ENCODE assay signal across 8 cellular contexts in the genomic region with DNA sequence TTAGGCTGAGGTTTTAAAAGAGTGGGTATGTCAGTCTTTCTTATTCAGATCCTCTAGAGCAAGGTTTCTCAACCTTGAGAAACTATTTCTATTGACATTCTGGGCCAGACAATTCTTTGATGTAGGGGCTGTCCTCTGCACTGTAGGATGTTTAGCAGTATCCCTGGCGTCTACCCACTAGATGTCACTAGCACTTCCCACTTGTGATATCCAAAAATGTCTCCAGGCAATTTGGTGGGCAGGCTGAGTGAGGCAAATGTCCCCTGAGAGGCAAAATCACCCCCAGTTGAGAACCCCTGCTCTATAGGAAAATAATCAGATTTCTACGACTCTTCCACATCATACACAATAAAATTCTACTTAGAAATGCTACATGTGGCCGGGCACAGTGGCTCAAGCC. TPM values are rescaled to one million over a fixed set of nuclear protein-coding genes. Genes with fewer than 3 reads are reported as not detected.
A peak's percentile ranks its signal among the peaks of the same experiment; 100 is the strongest.
DNase-seq lines count a peak whose midpoint lies in the region; ATAC-seq, FAIRE-seq and TF ChIP-seq lines count a peak whose summit lies in the region.
"Had no signal": no experiment of that assay in that cellular context is flagged by ENCODE, and none has a peak within 500 bp of the region (broad histone marks: within the 10 kb centered on the region; RNA-seq: fewer than 3 reads in every experiment).

No MANE protein-coding gene starts in this region.

- FAIRE-seq in H1 (lab: Jason Lieb, UNC), result no peak

- H3K4me1 ChIP-seq in OCI-LY7 (ENCODE audit: insufficient read depth, low read length, poor library complexity, severe bottlenecking) (peaks cover 42% of the 10 kb centered on the region), H1 (replicated peaks in 1 of 4; ENCODE audit: control insufficient read depth in 3 of 4, insufficient read depth in 4 of 4, low read length in 3 of 4) (peaks cover 0 to 8% (median 2%) of the 10 kb centered on the region in 4 experiments; a peak in 3 of 7 replicates), transverse colon (peaks cover 5 to 37% (median 13%) of the 10 kb centered on the region in 4 donors)
- H3K4me1 ChIP-seq: parathyroid adenoma had no signal

- 68% methylated on average over 3 of the region's 3 CpGs; no CpG with 5 or more reads in 1 of the 2 experiments for WGBS in H1 (ENCODE audit: extremely low coverage in 1 of 2, insufficient coverage in 1 of 2, insufficient read length in 1 of 2, insufficient replicate concordance in 2 of 2, low coverage in 1 of 2, low lambda C conversion rate in 2 of 2, missing lambda C conversion rate in 1 of 2), 2 experiments
- WGBS in transverse colon (ENCODE audit: low coverage in 1 of 2), 2 donors, result 44 to 51% methylated on average over 2 to 3 of the region's 3 CpGs

- H3K56ac ChIP-seq in H1 (replicated peaks; ENCODE audit: insufficient read length, low read depth, low read length), result no peak overlapping the region

- peaks cover 50% of the 10 kb centered on the region for H3K36me3 ChIP-seq in OCI-LY7 (ENCODE audit: insufficient read depth, low read length)
- peaks cover 0 to 14% (median 5%) of the 10 kb centered on the region in 4 experiments; a peak in 6 of 8 replicates for H3K36me3 ChIP-seq in H1 (ENCODE audit: control insufficient read depth in 2 of 4, insufficient read depth in 4 of 4, low read length in 3 of 4)
- peaks cover 0 to 11% (median 0%) of the 10 kb centered on the region in 4 donors for H3K36me3 ChIP-seq in transverse colon

- peaks cover 4% of the 10 kb centered on the region; the same call in 1 of the 2 replicates for H4K20me1 ChIP-seq in OCI-LY7 (ENCODE audit: insufficient read depth, low read length)
- no peaks in the 10 kb centered on the region for H4K20me1 ChIP-seq in H1 (replicated peaks in 1 of 2; ENCODE audit: control insufficient read depth in 1 of 2, insufficient read depth in 2 of 2, low read length in 2 of 2)

- no peak overlapping the region for H2BK20ac ChIP-seq in H1 (ENCODE audit: low read length)

- no peak overlapping the region for H2BK15ac ChIP-seq in H1 (ENCODE audit: low read length)

- POLR2A ChIA-PET in OCI-LY7 (lab: Charles Lee) (interaction anchor here (0.7 to 1.3 kb wide), 3 partner anchors 8 to 229 kb away, joined by 3 to 8 read pairs (median 5); a partner anchor contains a TSS), H1 (lab: Charles Lee; ENCODE audit: partially characterized antibody) (interaction anchor here (1.4 kb wide), 1 partner anchor 7 kb away, joined by 4 read pairs; a partner anchor contains a TSS)

- H3K4me3 Mint-ChIP-seq in stimulated activated naive CD8-positive, alpha-beta T cell treated with anti-CD3 and anti-CD28 coated beads, Interleukin-15, amount 100 ng/mL, for 72 hours, result peak overlapping the region; percentile 45 to 48

- H3K9ac ChIP-seq in H1 (replicated peaks in 1 of 4; ENCODE audit: extremely low read depth in 1 of 4, low read depth in 3 of 4, low read length in 3 of 4), result no peak overlapping the region
- H3K9ac ChIP-seq: parathyroid adenoma had no signal

- TF ChIP-seq EP300 in H1 (IDR thresholded peaks at IDR 0.05; ENCODE audit: borderline replicate concordance in 1 of 2, low read depth in 2 of 2, low read length in 2 of 2) (no peak), transverse colon (IDR thresholded peaks at IDR 0.05; ENCODE audit: low read depth) (no peak)

- H2BK5ac ChIP-seq in H1 (ENCODE audit: low read depth, low read length), result no peak overlapping the region

- no TSS peak for BruUV-seq in OCI-LY7 (replicated peaks; lab: Mats Ljungman, UMichigan)

- peak overlapping the region; percentile 39 for H3K4me2 ChIP-seq in OCI-LY7 (ENCODE audit: low read length)
- H3K4me2 ChIP-seq in H1 (ENCODE audit: insufficient read depth in 1 of 2, low read depth in 2 of 2, low read length in 2 of 2), result no peak overlapping the region

- H3K27ac ChIP-seq in OCI-LY7 (ENCODE audit: low read depth, low read length, poor library complexity, severe bottlenecking) (no peak overlapping the region), H1 (ENCODE audit: low read depth, low read length) (no peak overlapping the region), transverse colon (no peak overlapping the region)
- H3K27ac ChIP-seq: parathyroid adenoma had no signal

- TF ChIP-seq RAD21 in H1 (IDR thresholded peaks at IDR 0.05 in 1 of 2, conservative IDR thresholded peaks at IDR 0.05 in 1 of 2; ENCODE audit: low read depth in 2 of 2, low read length in 2 of 2), result peak; percentile 46 to 58

- H3K9me3 ChIP-seq in OCI-LY7 (ENCODE audit: low read length) (no peaks in the 10 kb centered on the region), H1 (ENCODE audit: insufficient read depth in 2 of 2, low read depth in 1 of 2, low read length in 1 of 2) (no peaks in the 10 kb centered on the region), transverse colon (no peaks in the 10 kb centered on the region)

- H3K27me3 Mint-ChIP-seq in stimulated activated naive CD8-positive, alpha-beta T cell treated with anti-CD3 and anti-CD28 coated beads, Interleukin-15, amount 100 ng/mL, for 72 hours, result no peaks in the 10 kb centered on the region

- intact Hi-C loops in OCI-LY7 (cut with micrococcal nuclease; ENCODE audit: unreplicated experiment), result no loop called here
- intact Hi-C loops in transverse colon (cut with DNase I; ENCODE audit: low total_unique reads), result loop anchor here (10.0 kb wide), 1 partner anchor 221 kb away; no protein-coding TSS in a partner anchor

- in situ Hi-C loops in Caki2 (cut with HindIII; ENCODE audit: low pct_unique_long_range_greater_than_20kb, low sequenced_read_pairs) (no loop called here), transverse colon (cut with MboI; ENCODE audit: low pct_ligation_motif_present in 1 of 4, low pct_unique_long_range_greater_than_20kb in 1 of 4, low sequenced_read_pairs in 3 of 4) (loop anchor here in 3 of 4 donors (10.0 to 25.0 kb wide), 2 partner anchors 221 to 228 kb away; no protein-coding TSS in a partner anchor)

- no peak for ATAC-seq in stimulated activated naive CD8-positive, alpha-beta T cell treated with anti-CD3 and anti-CD28 coated beads, Interleukin-15, amount 100 ng/mL, for 72 hours
- ATAC-seq in HG03095 (IDR thresholded peaks at IDR 0.05; ENCODE audit: unreplicated experiment), result no peak

- no peak overlapping the region for H4K5ac ChIP-seq in H1 (ENCODE audit: insufficient read length, low read depth, low read length)

- peak overlapping the region in 1 of 2 donors; percentile 49 for H3K27ac Mint-ChIP-seq in stimulated activated naive CD8-positive, alpha-beta T cell treated with anti-CD3 and anti-CD28 coated beads, Interleukin-15, amount 100 ng/mL, for 72 hours

- H2AFZ ChIP-seq in OCI-LY7 (ENCODE audit: low read length), result no peak overlapping the region
- H2AFZ ChIP-seq in H1 (ENCODE audit: low read length), result no peak overlapping the region
- H2AFZ ChIP-seq: parathyroid adenoma had no signal

- H2BK12ac ChIP-seq in H1 (ENCODE audit: low read depth, low read length), result no peak overlapping the region

- no peak overlapping the region for H2AK5ac ChIP-seq in H1 (ENCODE audit: low read depth, low read length)

- no peak overlapping the region for H4K8ac ChIP-seq in H1 (ENCODE audit: extremely low read depth, insufficient read depth, low read length)

- peaks cover 65% of the 10 kb centered on the region for H3K4me1 Mint-ChIP-seq in stimulated activated naive CD8-positive, alpha-beta T cell treated with anti-CD3 and anti-CD28 coated beads, Interleukin-15, amount 100 ng/mL, for 72 hours

- H3K14ac ChIP-seq in H1 (ENCODE audit: insufficient read length), result no peak overlapping the region

- no peak overlapping the region for H3K4ac ChIP-seq in H1 (replicated peaks; ENCODE audit: insufficient read length, low read depth, low read length)

- H3K27me3 ChIP-seq in H1 (replicated peaks in 1 of 4; ENCODE audit: control insufficient read depth in 3 of 4, extremely low read depth in 1 of 4, insufficient read depth in 3 of 4, low read length in 3 of 4) (no peaks in the 10 kb centered on the region), transverse colon (no peaks in the 10 kb centered on the region)

- CTCF ChIA-PET in OCI-LY7 (lab: Charles Lee; ENCODE audit: unreplicated experiment) (no interaction called here), H1 (lab: Charles Lee; ENCODE audit: partially characterized antibody) (interaction anchor here (0.6 to 1.9 kb wide), 3 partner anchors 9 to 38 kb away, joined by 3 to 6 read pairs (median 3); a partner anchor contains a TSS)

- peak; percentile 76 for TF ChIP-seq CTCF in OCI-LY7 (conservative IDR thresholded peaks at IDR 0.05; ENCODE audit: low read length)
- TF ChIP-seq CTCF in H1 (IDR thresholded peaks at IDR 0.05; ENCODE audit: control extremely low read depth in 1 of 3, insufficient read depth in 1 of 3, low read depth in 1 of 3, low read length in 3 of 3), result peak in 2 of 3 experiments; percentile 23 to 52; a peak in 2 of 4 replicates
- peak in 1 of 5 experiments; percentile 25 for TF ChIP-seq CTCF in transverse colon (IDR thresholded peaks at IDR 0.05)

- H3K23ac ChIP-seq in H1 (ENCODE audit: insufficient read length), result no peak overlapping the region

- DNase-seq in Caki2 (ENCODE audit: low read depth), result peak; percentile 34
- DNase-seq in H4 (ENCODE audit: low spot score), result peak; percentile 48
- DNase-seq in OCI-LY7 (ENCODE audit: low spot score), result peak; percentile 55
- DNase-seq in H1 (ENCODE audit: low read depth in 1 of 2, low spot score in 2 of 2), result no peak
- DNase-seq in stimulated activated naive CD8-positive, alpha-beta T cell treated with anti-CD3 and anti-CD28 coated beads, Interleukin-15, amount 100 ng/mL, for 72 hours, result no peak
- no peak for DNase-seq in transverse colon

- H3K23me2 ChIP-seq in H1 (ENCODE audit: low read depth, low read length), result peaks cover 4% of the 10 kb centered on the region; the same call in 1 of the 2 replicates

- H3K79me2 ChIP-seq in OCI-LY7 (ENCODE audit: insufficient read depth, low read depth, low read length), result peaks cover 76% of the 10 kb centered on the region
- peaks cover 0 to 29% of the 10 kb centered on the region in 2 experiments; a peak in 2 of 4 replicates for H3K79me2 ChIP-seq in H1 (ENCODE audit: control insufficient read depth in 1 of 2, insufficient read depth in 2 of 2, low read length in 2 of 2)

- no peak overlapping the region for H3K18ac ChIP-seq in H1 (ENCODE audit: extremely low read depth, low read length)

- H2BK120ac ChIP-seq in H1 (replicated peaks; ENCODE audit: low read depth, low read length), result no peak overlapping the region

- no peak overlapping the region for H3K4me3 ChIP-seq in OCI-LY7 (ENCODE audit: low read depth, low read length, poor library complexity, severe bottlenecking)
- H3K4me3 ChIP-seq in H1 (ENCODE audit: extremely low read depth in 1 of 4, insufficient read depth in 2 of 4, low read depth in 3 of 4, low read length in 4 of 4), result no peak overlapping the region
- no peak overlapping the region for H3K4me3 ChIP-seq in transverse colon

- H3K79me1 ChIP-seq in H1 (ENCODE audit: low read depth, low read length), result no peaks in the 10 kb centered on the region; the same call in 1 of the 2 replicates

- H3K9me2 ChIP-seq in OCI-LY7 (ENCODE audit: insufficient read depth, low read length), result no peaks in the 10 kb centered on the region

- TF ChIP-seq POLR2A in H1 (IDR thresholded peaks at IDR 0.05; ENCODE audit: control extremely low read depth in 1 of 2, low read depth in 2 of 2, low read length in 2 of 2), result no peak
- TF ChIP-seq POLR2A in transverse colon (IDR thresholded peaks at IDR 0.05), result no peak

- H4K91ac ChIP-seq in H1 (replicated peaks; ENCODE audit: insufficient read length, low read length), result no peak overlapping the region

- no peaks in the 10 kb centered on the region for H3K9me3 Mint-ChIP-seq in stimulated activated naive CD8-positive, alpha-beta T cell treated with anti-CD3 and anti-CD28 coated beads, Interleukin-15, amount 100 ng/mL, for 72 hours

RNA-seq across cellular contexts. Expression of a gene that starts 7.7 kb away (rescaled TPM):
- 6.9 TPM in 2 replicates for total RNA-seq in Caki2 (2014; rRNA removed; shearing (Covaris generic); ENCODE audit: low replicate concordance)
- total RNA-seq in H4 (2014; rRNA removed; shearing (Covaris generic)), result 7.4 and 10.1 TPM in 2 replicates
- total RNA-seq in OCI-LY7 (2014; rRNA removed; shearing (Covaris generic)), result 16.6 and 20.7 TPM in 2 replicates
- 22.3 and 25.1 TPM in 2 replicates for total RNA-seq in OCI-LY7 (2022)
- 23.3 and 24.1 TPM in 2 replicates for total RNA-seq in H1 (2021; fragmentation: NEBNext Ultra II Directional; extraction: Animal tissue kit (Norgen Biotek cat#: 25700))
- 8.6 and 10.7 TPM in 2 replicates for polyA plus RNA-seq in H1 (2011; rRNA removed)
- polyA plus RNA-seq in H1 (2011; cell fraction: cytosol; rRNA removed), result 10.7 TPM
- 16.7 TPM for polyA plus RNA-seq in H1 (2011; cell fraction: nucleus; rRNA removed)
- 8.4 to 15.2 TPM (median 11.4 TPM) in 4 replicates for polyA plus RNA-seq in H1 (2012, experiment 1 of 2)
- polyA plus RNA-seq in H1 (2012, experiment 2 of 2), result 0.47 TPM
- 14.9 TPM for polyA plus RNA-seq in H1 (2013, experiment 1 of 2)
- polyA plus RNA-seq in H1 (2013, experiment 2 of 2), result 12.5 TPM
- 21.7 and 34.5 TPM in 2 replicates for polyA minus RNA-seq in H1 (2011; rRNA and poly(A)+ RNA removed)
- polyA minus RNA-seq in H1 (2011; cell fraction: cytosol; rRNA and poly(A)+ RNA removed), result 16.1 TPM
- 21.3 TPM for polyA minus RNA-seq in H1 (2011; cell fraction: nucleus; rRNA and poly(A)+ RNA removed)
- 10 to 100 TPM; 12.3 to 37.0 (median 15.5) TPM for total RNA-seq in transverse colon

RNA-seq across cellular contexts. Expression of a gene that starts 9.6 kb away (rescaled TPM):
- 0.88 and 4.8 TPM in 2 replicates for total RNA-seq in Caki2 (2014; rRNA removed; shearing (Covaris generic); ENCODE audit: low replicate concordance)
- 3.5 and 9.9 TPM in 2 replicates for total RNA-seq in H4 (2014; rRNA removed; shearing (Covaris generic))
- total RNA-seq in OCI-LY7 (2014; rRNA removed; shearing (Covaris generic)), result 8.6 and 10.8 TPM in 2 replicates
- 7.6 and 8.4 TPM in 2 replicates for total RNA-seq in OCI-LY7 (2022)
- total RNA-seq in H1 (2021; fragmentation: NEBNext Ultra II Directional; extraction: Animal tissue kit (Norgen Biotek cat#: 25700)), result 7.4 and 9.4 TPM in 2 replicates
- polyA plus RNA-seq in H1 (2011; rRNA removed), result 1.9 and 3.6 TPM in 2 replicates
- 6.8 TPM for polyA plus RNA-seq in H1 (2011; cell fraction: cytosol; rRNA removed)
- 4.2 TPM for polyA plus RNA-seq in H1 (2011; cell fraction: nucleus; rRNA removed)
- 8.0 to 11.4 TPM (median 10.0 TPM) in 4 replicates for polyA plus RNA-seq in H1 (2012, experiment 1 of 2)
- polyA plus RNA-seq in H1 (2012, experiment 2 of 2), result 0.96 TPM
- 9.6 TPM for polyA plus RNA-seq in H1 (2013, experiment 1 of 2)
- 9.1 TPM for polyA plus RNA-seq in H1 (2013, experiment 2 of 2)
- polyA minus RNA-seq in H1 (2011; rRNA and poly(A)+ RNA removed), result 10.2 and 13.4 TPM in 2 replicates
- 3.7 TPM for polyA minus RNA-seq in H1 (2011; cell fraction: cytosol; rRNA and poly(A)+ RNA removed)
- polyA minus RNA-seq in H1 (2011; cell fraction: nucleus; rRNA and poly(A)+ RNA removed), result 9.1 TPM
- total RNA-seq in transverse colon, result 10 to 100 TPM in 1 of 4 donors, 1 to 10 TPM in 2, not detected in 1; 7.5 to 19.5 (median 9.5) TPM

RNA-seq across cellular contexts. Expression of a gene that starts 53.6 kb away (rescaled TPM):
- total RNA-seq in Caki2 (2014; rRNA removed; shearing (Covaris generic); ENCODE audit: low replicate concordance), result 2.1 and 2.4 TPM in 2 replicates
- 0.16 and 1.2 TPM in 2 replicates for total RNA-seq in H4 (2014; rRNA removed; shearing (Covaris generic))
- 2.6 and 4.9 TPM in 2 replicates for total RNA-seq in OCI-LY7 (2014; rRNA removed; shearing (Covaris generic))
- total RNA-seq in OCI-LY7 (2022), result 3.1 and 3.2 TPM in 2 replicates
- total RNA-seq in H1 (2021; fragmentation: NEBNext Ultra II Directional; extraction: Animal tissue kit (Norgen Biotek cat#: 25700)), result 9.3 and 10.2 TPM in 2 replicates
- polyA plus RNA-seq in H1 (2011; rRNA removed), result 0.71 and 1.2 TPM in 2 replicates
- polyA plus RNA-seq in H1 (2011; cell fraction: cytosol; rRNA removed), result 1.2 TPM
- 1.3 TPM for polyA plus RNA-seq in H1 (2011; cell fraction: nucleus; rRNA removed)
- polyA plus RNA-seq in H1 (2012, experiment 1 of 2), result 2.6 to 6.1 TPM (median 4.3 TPM) in 4 replicates
- 0.38 TPM for polyA plus RNA-seq in H1 (2012, experiment 2 of 2)
- polyA plus RNA-seq in H1 (2013, experiment 1 of 2), result 4.3 TPM
- 3.9 TPM for polyA plus RNA-seq in H1 (2013, experiment 2 of 2)
- 3.8 and 4.2 TPM in 2 replicates for polyA minus RNA-seq in H1 (2011; rRNA and poly(A)+ RNA removed)
- 2.4 TPM for polyA minus RNA-seq in H1 (2011; cell fraction: cytosol; rRNA and poly(A)+ RNA removed)
- 4.1 TPM for polyA minus RNA-seq in H1 (2011; cell fraction: nucleus; rRNA and poly(A)+ RNA removed)
- total RNA-seq in transverse colon, result 10 to 100 TPM in 1 of 4 donors, 1 to 10 TPM in 3; 1.1 to 20.1 (median 3.8) TPM

Comparison
In these comparisons a context has a peak if more than half of its experiments do, and no peak if none do; other contexts are left out.
1. DNase-seq: peak in Caki2 (single experiment), H4 (single experiment) and OCI-LY7 (single experiment); none in H1 (0 of 2), stimulated activated naive CD8-positive, alpha-beta T cell treated with anti-CD3 and anti-CD28 coated beads, Interleukin-15, amount 100 ng/mL, for 72 hours (0 of 2) and transverse colon (single experiment).